Comparison of ENCODE assay signal across 1 cellular context in the genomic region with DNA sequence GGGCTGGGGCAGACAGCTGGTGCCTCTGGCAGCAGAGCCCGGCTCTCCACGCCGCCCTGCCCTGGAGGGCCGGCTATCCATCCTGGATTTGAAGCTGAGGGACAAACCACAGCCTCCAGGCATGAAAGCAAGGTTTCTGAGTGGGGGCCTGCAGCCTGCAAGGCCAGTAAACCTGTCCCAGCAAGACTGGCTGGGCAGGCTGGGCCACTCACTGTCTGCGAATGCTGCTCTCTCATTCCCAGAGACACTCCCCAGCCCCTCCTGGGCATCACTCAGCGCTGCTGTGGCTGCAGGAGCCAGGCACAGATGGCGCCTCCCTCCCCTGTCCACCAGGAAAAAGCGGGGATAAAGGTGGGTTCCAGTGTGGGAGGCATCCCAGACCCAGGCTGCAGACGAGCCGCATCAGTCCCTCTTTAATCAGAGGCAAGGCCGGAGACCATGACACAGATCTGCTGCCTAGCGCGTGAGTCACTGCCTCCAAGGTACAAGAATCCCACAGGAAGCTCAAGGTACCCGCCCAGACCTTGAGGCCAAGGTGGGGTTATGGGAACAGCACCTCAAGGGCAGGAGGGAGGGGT.
TF ChIP-seq lines count a peak whose summit lies in the region.

No MANE protein-coding gene starts in this region.

TF ChIP-seq in GM23338, 12 proteins besides CTCF, POLR2A, EP300 and RAD21 (continued from another document):
- TF ChIP-seq, protein P1, sequence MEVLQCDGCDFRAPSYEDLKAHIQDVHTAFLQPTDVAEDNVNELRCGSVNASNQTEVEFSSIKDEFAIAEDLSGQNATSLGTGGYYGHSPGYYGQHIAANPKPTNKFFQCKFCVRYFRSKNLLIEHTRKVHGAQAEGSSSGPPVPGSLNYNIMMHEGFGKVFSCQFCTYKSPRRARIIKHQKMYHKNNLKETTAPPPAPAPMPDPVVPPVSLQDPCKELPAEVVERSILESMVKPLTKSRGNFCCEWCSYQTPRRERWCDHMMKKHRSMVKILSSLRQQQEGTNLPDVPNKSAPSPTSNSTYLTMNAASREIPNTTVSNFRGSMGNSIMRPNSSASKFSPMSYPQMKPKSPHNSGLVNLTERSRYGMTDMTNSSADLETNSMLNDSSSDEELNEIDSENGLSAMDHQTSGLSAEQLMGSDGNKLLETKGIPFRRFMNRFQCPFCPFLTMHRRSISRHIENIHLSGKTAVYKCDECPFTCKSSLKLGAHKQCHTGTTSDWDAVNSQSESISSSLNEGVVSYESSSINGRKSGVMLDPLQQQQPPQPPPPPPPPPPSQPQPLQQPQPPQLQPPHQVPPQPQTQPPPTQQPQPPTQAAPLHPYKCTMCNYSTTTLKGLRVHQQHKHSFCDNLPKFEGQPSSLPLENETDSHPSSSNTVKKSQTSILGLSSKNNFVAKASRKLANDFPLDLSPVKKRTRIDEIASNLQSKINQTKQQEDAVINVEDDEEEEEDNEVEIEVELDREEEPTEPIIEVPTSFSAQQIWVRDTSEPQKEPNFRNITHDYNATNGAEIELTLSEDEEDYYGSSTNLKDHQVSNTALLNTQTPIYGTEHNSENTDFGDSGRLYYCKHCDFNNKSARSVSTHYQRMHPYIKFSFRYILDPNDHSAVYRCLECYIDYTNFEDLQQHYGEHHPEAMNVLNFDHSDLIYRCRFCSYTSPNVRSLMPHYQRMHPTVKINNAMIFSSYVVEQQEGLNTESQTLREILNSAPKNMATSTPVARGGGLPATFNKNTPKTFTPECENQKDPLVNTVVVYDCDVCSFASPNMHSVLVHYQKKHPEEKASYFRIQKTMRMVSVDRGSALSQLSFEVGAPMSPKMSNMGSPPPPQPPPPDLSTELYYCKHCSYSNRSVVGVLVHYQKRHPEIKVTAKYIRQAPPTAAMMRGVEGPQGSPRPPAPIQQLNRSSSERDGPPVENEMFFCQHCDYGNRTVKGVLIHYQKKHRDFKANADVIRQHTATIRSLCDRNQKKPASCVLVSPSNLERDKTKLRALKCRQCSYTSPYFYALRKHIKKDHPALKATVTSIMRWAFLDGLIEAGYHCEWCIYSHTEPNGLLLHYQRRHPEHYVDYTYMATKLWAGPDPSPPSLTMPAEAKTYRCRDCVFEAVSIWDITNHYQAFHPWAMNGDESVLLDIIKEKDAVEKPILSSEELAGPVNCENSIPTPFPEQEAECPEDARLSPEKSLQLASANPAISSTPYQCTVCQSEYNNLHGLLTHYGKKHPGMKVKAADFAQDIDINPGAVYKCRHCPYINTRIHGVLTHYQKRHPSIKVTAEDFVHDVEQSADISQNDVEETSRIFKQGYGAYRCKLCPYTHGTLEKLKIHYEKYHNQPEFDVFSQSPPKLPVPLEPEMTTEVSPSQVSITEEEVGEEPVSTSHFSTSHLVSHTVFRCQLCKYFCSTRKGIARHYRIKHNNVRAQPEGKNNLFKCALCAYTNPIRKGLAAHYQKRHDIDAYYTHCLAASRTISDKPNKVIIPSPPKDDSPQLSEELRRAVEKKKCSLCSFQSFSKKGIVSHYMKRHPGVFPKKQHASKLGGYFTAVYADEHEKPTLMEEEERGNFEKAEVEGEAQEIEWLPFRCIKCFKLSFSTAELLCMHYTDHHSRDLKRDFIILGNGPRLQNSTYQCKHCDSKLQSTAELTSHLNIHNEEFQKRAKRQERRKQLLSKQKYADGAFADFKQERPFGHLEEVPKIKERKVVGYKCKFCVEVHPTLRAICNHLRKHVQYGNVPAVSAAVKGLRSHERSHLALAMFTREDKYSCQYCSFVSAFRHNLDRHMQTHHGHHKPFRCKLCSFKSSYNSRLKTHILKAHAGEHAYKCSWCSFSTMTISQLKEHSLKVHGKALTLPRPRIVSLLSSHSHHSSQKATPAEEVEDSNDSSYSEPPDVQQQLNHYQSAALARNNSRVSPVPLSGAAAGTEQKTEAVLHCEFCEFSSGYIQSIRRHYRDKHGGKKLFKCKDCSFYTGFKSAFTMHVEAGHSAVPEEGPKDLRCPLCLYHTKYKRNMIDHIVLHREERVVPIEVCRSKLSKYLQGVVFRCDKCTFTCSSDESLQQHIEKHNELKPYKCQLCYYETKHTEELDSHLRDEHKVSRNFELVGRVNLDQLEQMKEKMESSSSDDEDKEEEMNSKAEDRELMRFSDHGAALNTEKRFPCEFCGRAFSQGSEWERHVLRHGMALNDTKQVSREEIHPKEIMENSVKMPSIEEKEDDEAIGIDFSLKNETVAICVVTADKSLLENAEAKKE (CRISPR knock-in tag; IDR thresholded peaks at IDR 0.05) = no peak
